ENCODE assay signal across 8 cellular contexts in genomic region chr10:16777473-16778370, GRCh38. TPM values are rescaled to one million over a fixed set of nuclear protein-coding genes. Genes with fewer than 3 reads are reported as not detected.
DNase-seq lines count a peak whose midpoint lies in the region; ATAC-seq, FAIRE-seq and TF ChIP-seq lines count a peak whose summit lies in the region.

No MANE protein-coding gene starts in this region.

- no peak overlapping the region for H2BK15ac ChIP-seq in H1 (ENCODE audit: low read length)

- peaks cover 39% of the 10 kb centered on the region for H3K4me1 Mint-ChIP-seq in CD4-positive, alpha-beta T cell (ENCODE audit: low read depth)
- H3K4me1 Mint-ChIP-seq in mesothelial cell of epicardium: no peaks in the 10 kb centered on the region

- no peaks in the 10 kb centered on the region for H3K9me3 Mint-ChIP-seq in CD4-positive, alpha-beta T cell
- no peaks in the 10 kb centered on the region for H3K9me3 Mint-ChIP-seq in mesothelial cell of epicardium

- no peak overlapping the region; the same call in 1 of the 2 replicates for H2BK20ac ChIP-seq in H1 (ENCODE audit: low read length)

- peaks cover 9% of the 10 kb centered on the region; the same call in 1 of the 2 replicates for H3K79me2 ChIP-seq in Karpas-422 (ENCODE audit: low read length)
- H3K79me2 ChIP-seq in H1 (ENCODE audit: control insufficient read depth in 1 of 2, insufficient read depth in 2 of 2, low read length in 2 of 2): no peaks in the 10 kb centered on the region

- no peak for TF ChIP-seq EP300 in H1 (IDR thresholded peaks at IDR 0.05; ENCODE audit: borderline replicate concordance in 1 of 2, low read depth in 2 of 2, low read length in 2 of 2)

- H3K27me3 Mint-ChIP-seq in CD4-positive, alpha-beta T cell: no peaks in the 10 kb centered on the region
- no peaks in the 10 kb centered on the region for H3K27me3 Mint-ChIP-seq in mesothelial cell of epicardium (ENCODE audit: low read depth)

- TF ChIP-seq RAD21 in H1 (IDR thresholded peaks at IDR 0.05 in 1 of 2, conservative IDR thresholded peaks at IDR 0.05 in 1 of 2; ENCODE audit: low read depth in 2 of 2, low read length in 2 of 2): peak; percentile 79

- H3K79me1 ChIP-seq in H1 (ENCODE audit: low read depth, low read length): no peaks in the 10 kb centered on the region

- no peak overlapping the region for H4K5ac ChIP-seq in H1 (ENCODE audit: insufficient read length, low read depth, low read length)

- intact Hi-C loops in CD4-positive, alpha-beta T cell (cut with DNase I, micrococcal nuclease): loop anchor here (2.0 to 10.0 kb wide), 5 partner anchors 660 to 1343 kb away; no protein-coding TSS in a partner anchor

- no peak overlapping the region for H4K91ac ChIP-seq in H1 (replicated peaks; ENCODE audit: insufficient read length, low read length)

- H3K18ac ChIP-seq in H1 (ENCODE audit: extremely low read depth, low read length): no peak overlapping the region; the same call in 1 of the 2 replicates

- peak; percentile 89 for TF ChIP-seq CTCF in CD4-positive, alpha-beta T cell (IDR thresholded peaks at IDR 0.05)
- TF ChIP-seq CTCF in RWPE1 (conservative IDR thresholded peaks at IDR 0.05; ENCODE audit: low read depth) (peak; percentile 75), H1 (IDR thresholded peaks at IDR 0.05; ENCODE audit: control extremely low read depth in 1 of 3, insufficient read depth in 1 of 3, low read depth in 1 of 3, low read length in 3 of 3) (peak in 2 of 3 experiments; percentile 46 to 54; a peak in 2 of 4 replicates), mesothelial cell of epicardium (IDR thresholded peaks at IDR 0.05; ENCODE audit: unreplicated experiment) (peak; percentile 87)

- peak; percentile 83 for FAIRE-seq in H1 (lab: Jason Lieb, UNC)

- CTCF ChIA-PET in CD4-positive, alpha-beta T cell (lab: Charles Lee): interaction anchor here (1.0 to 1.4 kb wide), 4 partner anchors 12 to 40 kb away, joined by 3 to 4 read pairs (median 3); partner anchors contain the start of gene RSU1
- CTCF ChIA-PET in RWPE1 (lab: Yijun Ruan, JAX) (interaction anchor here (0.6 to 1.2 kb wide), 6 partner anchors 12 to 1573 kb away, joined by 3 to 7 read pairs (median 3); no protein-coding TSS in a partner anchor), H1 (lab: Charles Lee; ENCODE audit: partially characterized antibody) (interaction anchor here (0.6 to 1.4 kb wide), 25 partner anchors 9 to 884 kb away, joined by 3 to 7 read pairs (median 3); no protein-coding TSS in a partner anchor)

- H3K23ac ChIP-seq in H1 (ENCODE audit: insufficient read length): no peak overlapping the region

- POLR2A ChIA-PET in CD4-positive, alpha-beta T cell (lab: Charles Lee): interaction anchor here (1.5 kb wide), 1 partner anchor 40 kb away, joined by 4 read pairs; the partner anchor contains the start of gene RSU1
- POLR2A ChIA-PET in RWPE1 (lab: Yijun Ruan, JAX; ENCODE audit: low non-redundant PET): no interaction called here
- POLR2A ChIA-PET in H1 (lab: Charles Lee; ENCODE audit: partially characterized antibody): no interaction called here

- H3K36me3 Mint-ChIP-seq in CD4-positive, alpha-beta T cell (ENCODE audit: low read depth): peaks cover 41% of the 10 kb centered on the region
- no peaks in the 10 kb centered on the region for H3K36me3 Mint-ChIP-seq in mesothelial cell of epicardium

- peak overlapping the region; percentile 81 for H3K27ac Mint-ChIP-seq in CD4-positive, alpha-beta T cell
- no peak overlapping the region for H3K27ac Mint-ChIP-seq in mesothelial cell of epicardium

- no peak overlapping the region for H3K56ac ChIP-seq in H1 (replicated peaks; ENCODE audit: insufficient read length, low read depth, low read length)

- no peak overlapping the region for H3K27ac ChIP-seq in CD4-positive, alpha-beta T cell (ENCODE audit: low read depth, low read length)
- H3K27ac ChIP-seq in Karpas-422 (ENCODE audit: low read length): no peak overlapping the region
- H3K27ac ChIP-seq in RWPE1: no peak overlapping the region
- no peak overlapping the region for H3K27ac ChIP-seq in H1 (ENCODE audit: low read depth, low read length)

- H2AFZ ChIP-seq in Karpas-422 (ENCODE audit: low read length) (no peak overlapping the region), H1 (ENCODE audit: low read length) (peak overlapping the region; percentile 66; the same call in 1 of the 2 replicates)

- peak overlapping the region; percentile 17; the same call in 1 of the 2 replicates for H2BK5ac ChIP-seq in H1 (ENCODE audit: low read depth, low read length)

- H3K14ac ChIP-seq in H1 (ENCODE audit: insufficient read length): no peak overlapping the region

- DNase-seq in CD4-positive, alpha-beta T cell: peak in 1 of 10 experiments; percentile 10
- DNase-seq in Karpas-422 (peak; percentile 85), RWPE1 (ENCODE audit: low spot score) (peak; percentile 63), H1 (ENCODE audit: low read depth in 1 of 2, low spot score in 2 of 2) (no peak), mesothelial cell of epicardium (ENCODE audit: low spot score in 2 of 2, unreplicated experiment in 2 of 2) (no peak)
- DNase-seq in stimulated activated CD4-positive, alpha-beta T cell treated with anti-CD3 and anti-CD28 coated beads, Interleukin-4, amount 100 ng/mL, for 24 hours: no peak

- peak overlapping the region; percentile 9; the same call in 1 of the 2 replicates for H3K9ac ChIP-seq in Karpas-422 (ENCODE audit: low read length)
- peak overlapping the region in 1 of 4 experiments; percentile 57; a peak in 1 of 7 replicates for H3K9ac ChIP-seq in H1 (replicated peaks in 1 of 4; ENCODE audit: extremely low read depth in 1 of 4, low read depth in 3 of 4, low read length in 3 of 4)

- H3K4me3 ChIP-seq in Karpas-422 (ENCODE audit: low read length) (no peak overlapping the region), H1 (ENCODE audit: extremely low read depth in 1 of 4, insufficient read depth in 2 of 4, low read depth in 3 of 4, low read length in 4 of 4) (no peak overlapping the region)

- H3K23me2 ChIP-seq in H1 (ENCODE audit: low read depth, low read length): no peaks in the 10 kb centered on the region

- peaks cover 4% of the 10 kb centered on the region for H3K4me1 ChIP-seq in Karpas-422 (ENCODE audit: low read length)
- peaks cover 2 to 16% (median 7%) of the 10 kb centered on the region in 4 experiments for H3K4me1 ChIP-seq in H1 (replicated peaks in 1 of 4; ENCODE audit: control insufficient read depth in 3 of 4, insufficient read depth in 4 of 4, low read length in 3 of 4)

- no peaks in the 10 kb centered on the region for H3K9me3 ChIP-seq in CD4-positive, alpha-beta T cell (ENCODE audit: control insufficient read depth, low read length)
- H3K9me3 ChIP-seq in Karpas-422 (ENCODE audit: low read length) (no peaks in the 10 kb centered on the region), H1 (ENCODE audit: insufficient read depth in 2 of 2, low read depth in 1 of 2, low read length in 1 of 2) (no peaks in the 10 kb centered on the region)

- no peak overlapping the region for H2BK120ac ChIP-seq in H1 (replicated peaks; ENCODE audit: low read depth, low read length)

- H2AK5ac ChIP-seq in H1 (ENCODE audit: low read depth, low read length): no peak overlapping the region

- H3K9me2 ChIP-seq in Karpas-422 (replicated peaks; ENCODE audit: insufficient read depth, low read length): no peaks in the 10 kb centered on the region

- ATAC-seq in CD4-positive, alpha-beta T cell (ENCODE audit: poor library complexity): peak; percentile 75
- ATAC-seq in GM18873 (IDR thresholded peaks at IDR 0.05; ENCODE audit: low FRiP score, unreplicated experiment): peak; percentile 50
- ATAC-seq in GM21576 (IDR thresholded peaks at IDR 0.05; ENCODE audit: unreplicated experiment): no peak

- WGBS in H1 (ENCODE audit: extremely low coverage in 1 of 2, insufficient coverage in 1 of 2, insufficient read length in 1 of 2, insufficient replicate concordance in 2 of 2, low coverage in 1 of 2, low lambda C conversion rate in 2 of 2, missing lambda C conversion rate in 1 of 2), 2 experiments: 86% methylated on average over 7 of the region's 7 CpGs; no CpG with 5 or more reads in 1 of the 2 experiments

- H4K8ac ChIP-seq in H1 (ENCODE audit: extremely low read depth, insufficient read depth, low read length): no peak overlapping the region

- H3K4me2 ChIP-seq in Karpas-422 (ENCODE audit: low read depth, low read length, poor library complexity, severe bottlenecking) (no peak overlapping the region), H1 (ENCODE audit: insufficient read depth in 1 of 2, low read depth in 2 of 2, low read length in 2 of 2) (no peak overlapping the region; a peak in 1 of 4 replicates)

- no peak overlapping the region for H3K4ac ChIP-seq in H1 (replicated peaks; ENCODE audit: insufficient read length, low read depth, low read length)

- H3K36me3 ChIP-seq in Karpas-422 (ENCODE audit: insufficient read depth, low read length) (no peaks in the 10 kb centered on the region), H1 (ENCODE audit: control insufficient read depth in 2 of 4, insufficient read depth in 4 of 4, low read length in 3 of 4) (no peaks in the 10 kb centered on the region)

- H4K20me1 ChIP-seq in Karpas-422 (ENCODE audit: insufficient read depth, low read depth, low read length): no peaks in the 10 kb centered on the region
- H4K20me1 ChIP-seq in H1 (replicated peaks in 1 of 2; ENCODE audit: control insufficient read depth in 1 of 2, insufficient read depth in 2 of 2, low read length in 2 of 2): no peaks in the 10 kb centered on the region

- H3K27me3 ChIP-seq in CD4-positive, alpha-beta T cell (ENCODE audit: control insufficient read depth, insufficient read depth, low read length): no peaks in the 10 kb centered on the region
- no peaks in the 10 kb centered on the region for H3K27me3 ChIP-seq in Karpas-422 (ENCODE audit: low read length)
- no peaks in the 10 kb centered on the region for H3K27me3 ChIP-seq in H1 (replicated peaks in 1 of 4; ENCODE audit: control insufficient read depth in 3 of 4, extremely low read depth in 1 of 4, insufficient read depth in 3 of 4, low read length in 3 of 4)

- peak overlapping the region; percentile 32 for H3K4me3 Mint-ChIP-seq in CD4-positive, alpha-beta T cell
- H3K4me3 Mint-ChIP-seq in mesothelial cell of epicardium: no peak overlapping the region

- TF ChIP-seq POLR2A in H1 (IDR thresholded peaks at IDR 0.05; ENCODE audit: control extremely low read depth in 1 of 2, low read depth in 2 of 2, low read length in 2 of 2): no peak

- peak overlapping the region; percentile 68; the same call in 1 of the 2 replicates for H2BK12ac ChIP-seq in H1 (ENCODE audit: low read depth, low read length)

RNA-seq across cellular contexts. Expression of gene RSU1, which starts 39.5 kb away (rescaled TPM):
- total RNA-seq in CD4-positive, alpha-beta T cell: 10 to 100 TPM; 26.2 to 28.8 TPM
- total RNA-seq in Karpas-422 (2014; rRNA removed; shearing (Covaris generic); ENCODE audit: low replicate concordance): 26.3 and 83.9 TPM in 2 replicates
- 62.5 and 68.2 TPM in 2 replicates for total RNA-seq in H1 (2021; fragmentation: NEBNext Ultra II Directional; extraction: Animal tissue kit (Norgen Biotek cat#: 25700))
- polyA plus RNA-seq in H1 (2011; rRNA removed): 36.1 and 50.0 TPM in 2 replicates
- 55.2 TPM for polyA plus RNA-seq in H1 (2011; cell fraction: cytosol; rRNA removed)
- polyA plus RNA-seq in H1 (2011; cell fraction: nucleus; rRNA removed): 60.2 TPM
- 45.1 to 51.3 TPM (median 48.4 TPM) in 4 replicates for polyA plus RNA-seq in H1 (2012, experiment 1 of 2)
- polyA plus RNA-seq in H1 (2012, experiment 2 of 2): 29.3 TPM
- polyA plus RNA-seq in H1 (2013, experiment 1 of 2): 74.4 TPM
- polyA plus RNA-seq in H1 (2013, experiment 2 of 2): 73.2 TPM
- polyA minus RNA-seq in H1 (2011; rRNA and poly(A)+ RNA removed): 50.4 and 62.6 TPM in 2 replicates
- polyA minus RNA-seq in H1 (2011; cell fraction: cytosol; rRNA and poly(A)+ RNA removed): 26.8 TPM
- 61.5 TPM for polyA minus RNA-seq in H1 (2011; cell fraction: nucleus; rRNA and poly(A)+ RNA removed)
- total RNA-seq in mesothelial cell of epicardium: 33.0 to 36.2 TPM (median 35.3 TPM) in 3 replicates

Comparison
In these comparisons a context has a peak if more than half of its experiments do, and no peak if none do; other contexts are left out.
1. DNase-seq: peak in Karpas-422 (single experiment) and RWPE1 (single experiment); none in H1 (0 of 2), mesothelial cell of epicardium (0 of 2) and stimulated activated CD4-positive, alpha-beta T cell treated with anti-CD3 and anti-CD28 coated beads, Interleukin-4, amount 100 ng/mL, for 24 hours (single experiment).
2. Peak in every context shown above with its lines, with median percentiles within 50 percentile points of each other: CTCF ChIP-seq.